In genomic region chr2:54479422-54479821, GRCh38 we compare ENCODE assay signal across 3 cellular contexts.
TF ChIP-seq lines count a peak whose summit lies in the region.

No MANE protein-coding gene starts in this region.

TF ChIP-seq in liver, 16 proteins besides CTCF, POLR2A, EP300 and RAD21:
- TF ChIP-seq, protein P1, sequence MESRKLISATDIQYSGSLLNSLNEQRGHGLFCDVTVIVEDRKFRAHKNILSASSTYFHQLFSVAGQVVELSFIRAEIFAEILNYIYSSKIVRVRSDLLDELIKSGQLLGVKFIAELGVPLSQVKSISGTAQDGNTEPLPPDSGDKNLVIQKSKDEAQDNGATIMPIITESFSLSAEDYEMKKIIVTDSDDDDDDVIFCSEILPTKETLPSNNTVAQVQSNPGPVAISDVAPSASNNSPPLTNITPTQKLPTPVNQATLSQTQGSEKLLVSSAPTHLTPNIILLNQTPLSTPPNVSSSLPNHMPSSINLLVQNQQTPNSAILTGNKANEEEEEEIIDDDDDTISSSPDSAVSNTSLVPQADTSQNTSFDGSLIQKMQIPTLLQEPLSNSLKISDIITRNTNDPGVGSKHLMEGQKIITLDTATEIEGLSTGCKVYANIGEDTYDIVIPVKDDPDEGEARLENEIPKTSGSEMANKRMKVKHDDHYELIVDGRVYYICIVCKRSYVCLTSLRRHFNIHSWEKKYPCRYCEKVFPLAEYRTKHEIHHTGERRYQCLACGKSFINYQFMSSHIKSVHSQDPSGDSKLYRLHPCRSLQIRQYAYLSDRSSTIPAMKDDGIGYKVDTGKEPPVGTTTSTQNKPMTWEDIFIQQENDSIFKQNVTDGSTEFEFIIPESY (IDR thresholded peaks at IDR 0.05): no peak
- TF ChIP-seq, protein P2, sequence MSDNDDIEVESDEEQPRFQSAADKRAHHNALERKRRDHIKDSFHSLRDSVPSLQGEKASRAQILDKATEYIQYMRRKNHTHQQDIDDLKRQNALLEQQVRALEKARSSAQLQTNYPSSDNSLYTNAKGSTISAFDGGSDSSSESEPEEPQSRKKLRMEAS (IDR thresholded peaks at IDR 0.05): no peak
- TF ChIP-seq TAF1 (conservative IDR thresholded peaks at IDR 0.05) (no peak), FOXA1 (IDR thresholded peaks at IDR 0.05) (no peak), NR2F2 (IDR thresholded peaks at IDR 0.05) (no peak), HNF4G (IDR thresholded peaks at IDR 0.05) (no peak), HNF4A (conservative IDR thresholded peaks at IDR 0.05) (no peak), REST (IDR thresholded peaks at IDR 0.05) (no peak), GABPA (IDR thresholded peaks at IDR 0.05 in 1 of 2, conservative IDR thresholded peaks at IDR 0.05 in 1 of 2) (no peak)

TF ChIP-seq in HepG2, 621 proteins besides CTCF, POLR2A, EP300 and RAD21:
- TF ChIP-seq SOX6 (IDR thresholded peaks at IDR 0.05) (no peak), SOX6 (CRISPR knock-in tag; IDR thresholded peaks at IDR 0.05) (no peak), ZNF616 (CRISPR knock-in tag; IDR thresholded peaks at IDR 0.05; ENCODE audit: low read depth) (no peak), HOXA5 (CRISPR knock-in tag; IDR thresholded peaks at IDR 0.05) (no peak), ZNF296 (CRISPR knock-in tag; conservative IDR thresholded peaks at IDR 0.05) (no peak), ZNF253 (CRISPR knock-in tag; IDR thresholded peaks at IDR 0.05; ENCODE audit: borderline replicate concordance) (no peak), ZNF83 (CRISPR knock-in tag; IDR thresholded peaks at IDR 0.05; ENCODE audit: borderline replicate concordance) (no peak), ERF (CRISPR knock-in tag; IDR thresholded peaks at IDR 0.05) (no peak), HDAC2 (CRISPR knock-in tag; IDR thresholded peaks at IDR 0.05) (no peak), ZC3H13 (CRISPR knock-in tag; IDR thresholded peaks at IDR 0.05) (no peak), GPBP1L1 (CRISPR knock-in tag; IDR thresholded peaks at IDR 0.05) (no peak)
- TF ChIP-seq, protein P3, sequence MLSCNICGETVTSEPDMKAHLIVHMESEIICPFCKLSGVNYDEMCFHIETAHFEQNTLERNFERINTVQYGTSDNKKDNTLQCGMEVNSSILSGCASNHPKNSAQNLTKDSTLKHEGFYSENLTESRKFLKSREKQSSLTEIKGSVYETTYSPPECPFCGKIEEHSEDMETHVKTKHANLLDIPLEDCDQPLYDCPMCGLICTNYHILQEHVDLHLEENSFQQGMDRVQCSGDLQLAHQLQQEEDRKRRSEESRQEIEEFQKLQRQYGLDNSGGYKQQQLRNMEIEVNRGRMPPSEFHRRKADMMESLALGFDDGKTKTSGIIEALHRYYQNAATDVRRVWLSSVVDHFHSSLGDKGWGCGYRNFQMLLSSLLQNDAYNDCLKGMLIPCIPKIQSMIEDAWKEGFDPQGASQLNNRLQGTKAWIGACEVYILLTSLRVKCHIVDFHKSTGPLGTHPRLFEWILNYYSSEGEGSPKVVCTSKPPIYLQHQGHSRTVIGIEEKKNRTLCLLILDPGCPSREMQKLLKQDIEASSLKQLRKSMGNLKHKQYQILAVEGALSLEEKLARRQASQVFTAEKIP (CRISPR knock-in tag; IDR thresholded peaks at IDR 0.05; ENCODE audit: borderline replicate concordance): no peak
- TF ChIP-seq, protein P4, sequence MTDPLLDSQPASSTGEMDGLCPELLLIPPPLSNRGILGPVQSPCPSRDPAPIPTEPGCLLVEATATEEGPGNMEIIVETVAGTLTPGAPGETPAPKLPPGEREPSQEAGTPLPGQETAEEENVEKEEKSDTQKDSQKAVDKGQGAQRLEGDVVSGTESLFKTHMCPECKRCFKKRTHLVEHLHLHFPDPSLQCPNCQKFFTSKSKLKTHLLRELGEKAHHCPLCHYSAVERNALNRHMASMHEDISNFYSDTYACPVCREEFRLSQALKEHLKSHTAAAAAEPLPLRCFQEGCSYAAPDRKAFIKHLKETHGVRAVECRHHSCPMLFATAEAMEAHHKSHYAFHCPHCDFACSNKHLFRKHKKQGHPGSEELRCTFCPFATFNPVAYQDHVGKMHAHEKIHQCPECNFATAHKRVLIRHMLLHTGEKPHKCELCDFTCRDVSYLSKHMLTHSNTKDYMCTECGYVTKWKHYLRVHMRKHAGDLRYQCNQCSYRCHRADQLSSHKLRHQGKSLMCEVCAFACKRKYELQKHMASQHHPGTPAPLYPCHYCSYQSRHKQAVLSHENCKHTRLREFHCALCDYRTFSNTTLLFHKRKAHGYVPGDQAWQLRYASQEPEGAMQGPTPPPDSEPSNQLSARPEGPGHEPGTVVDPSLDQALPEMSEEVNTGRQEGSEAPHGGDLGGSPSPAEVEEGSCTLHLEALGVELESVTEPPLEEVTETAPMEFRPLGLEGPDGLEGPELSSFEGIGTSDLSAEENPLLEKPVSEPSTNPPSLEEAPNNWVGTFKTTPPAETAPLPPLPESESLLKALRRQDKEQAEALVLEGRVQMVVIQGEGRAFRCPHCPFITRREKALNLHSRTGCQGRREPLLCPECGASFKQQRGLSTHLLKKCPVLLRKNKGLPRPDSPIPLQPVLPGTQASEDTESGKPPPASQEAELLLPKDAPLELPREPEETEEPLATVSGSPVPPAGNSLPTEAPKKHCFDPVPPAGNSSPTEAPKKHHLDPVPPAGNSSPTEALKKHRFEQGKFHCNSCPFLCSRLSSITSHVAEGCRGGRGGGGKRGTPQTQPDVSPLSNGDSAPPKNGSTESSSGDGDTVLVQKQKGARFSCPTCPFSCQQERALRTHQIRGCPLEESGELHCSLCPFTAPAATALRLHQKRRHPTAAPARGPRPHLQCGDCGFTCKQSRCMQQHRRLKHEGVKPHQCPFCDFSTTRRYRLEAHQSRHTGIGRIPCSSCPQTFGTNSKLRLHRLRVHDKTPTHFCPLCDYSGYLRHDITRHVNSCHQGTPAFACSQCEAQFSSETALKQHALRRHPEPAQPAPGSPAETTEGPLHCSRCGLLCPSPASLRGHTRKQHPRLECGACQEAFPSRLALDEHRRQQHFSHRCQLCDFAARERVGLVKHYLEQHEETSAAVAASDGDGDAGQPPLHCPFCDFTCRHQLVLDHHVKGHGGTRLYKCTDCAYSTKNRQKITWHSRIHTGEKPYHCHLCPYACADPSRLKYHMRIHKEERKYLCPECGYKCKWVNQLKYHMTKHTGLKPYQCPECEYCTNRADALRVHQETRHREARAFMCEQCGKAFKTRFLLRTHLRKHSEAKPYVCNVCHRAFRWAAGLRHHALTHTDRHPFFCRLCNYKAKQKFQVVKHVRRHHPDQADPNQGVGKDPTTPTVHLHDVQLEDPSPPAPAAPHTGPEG (CRISPR knock-in tag; IDR thresholded peaks at IDR 0.05): no peak

TF ChIP-seq in WTC11, 78 proteins besides CTCF, POLR2A, EP300 and RAD21:
- TF ChIP-seq KAT7 (CRISPR knock-in tag; IDR thresholded peaks at IDR 0.05; ENCODE audit: borderline replicate concordance): no peak
- TF ChIP-seq TEAD4 (CRISPR knock-in tag; IDR thresholded peaks at IDR 0.05): no peak
- no peak for TF ChIP-seq ZSCAN18 (CRISPR knock-in tag; IDR thresholded peaks at IDR 0.05)
- no peak for TF ChIP-seq CREB1 (CRISPR knock-in tag; IDR thresholded peaks at IDR 0.05)
- no peak for TF ChIP-seq ZNF263 (CRISPR knock-in tag; IDR thresholded peaks at IDR 0.05; ENCODE audit: low read depth)
- TF ChIP-seq, protein P5, sequence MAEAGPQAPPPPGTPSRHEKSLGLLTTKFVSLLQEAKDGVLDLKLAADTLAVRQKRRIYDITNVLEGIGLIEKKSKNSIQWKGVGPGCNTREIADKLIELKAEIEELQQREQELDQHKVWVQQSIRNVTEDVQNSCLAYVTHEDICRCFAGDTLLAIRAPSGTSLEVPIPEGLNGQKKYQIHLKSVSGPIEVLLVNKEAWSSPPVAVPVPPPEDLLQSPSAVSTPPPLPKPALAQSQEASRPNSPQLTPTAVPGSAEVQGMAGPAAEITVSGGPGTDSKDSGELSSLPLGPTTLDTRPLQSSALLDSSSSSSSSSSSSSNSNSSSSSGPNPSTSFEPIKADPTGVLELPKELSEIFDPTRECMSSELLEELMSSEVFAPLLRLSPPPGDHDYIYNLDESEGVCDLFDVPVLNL (CRISPR knock-in tag; IDR thresholded peaks at IDR 0.05; ENCODE audit: borderline replicate concordance, low read depth): no peak
- TF ChIP-seq, protein P6, sequence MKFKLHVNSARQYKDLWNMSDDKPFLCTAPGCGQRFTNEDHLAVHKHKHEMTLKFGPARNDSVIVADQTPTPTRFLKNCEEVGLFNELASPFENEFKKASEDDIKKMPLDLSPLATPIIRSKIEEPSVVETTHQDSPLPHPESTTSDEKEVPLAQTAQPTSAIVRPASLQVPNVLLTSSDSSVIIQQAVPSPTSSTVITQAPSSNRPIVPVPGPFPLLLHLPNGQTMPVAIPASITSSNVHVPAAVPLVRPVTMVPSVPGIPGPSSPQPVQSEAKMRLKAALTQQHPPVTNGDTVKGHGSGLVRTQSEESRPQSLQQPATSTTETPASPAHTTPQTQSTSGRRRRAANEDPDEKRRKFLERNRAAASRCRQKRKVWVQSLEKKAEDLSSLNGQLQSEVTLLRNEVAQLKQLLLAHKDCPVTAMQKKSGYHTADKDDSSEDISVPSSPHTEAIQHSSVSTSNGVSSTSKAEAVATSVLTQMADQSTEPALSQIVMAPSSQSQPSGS (CRISPR knock-in tag; IDR thresholded peaks at IDR 0.05; ENCODE audit: borderline replicate concordance, low read depth): no peak
- TF ChIP-seq ZNF317 (CRISPR knock-in tag; IDR thresholded peaks at IDR 0.05; ENCODE audit: borderline replicate concordance, low read depth): no peak
- TF ChIP-seq, protein P7, sequence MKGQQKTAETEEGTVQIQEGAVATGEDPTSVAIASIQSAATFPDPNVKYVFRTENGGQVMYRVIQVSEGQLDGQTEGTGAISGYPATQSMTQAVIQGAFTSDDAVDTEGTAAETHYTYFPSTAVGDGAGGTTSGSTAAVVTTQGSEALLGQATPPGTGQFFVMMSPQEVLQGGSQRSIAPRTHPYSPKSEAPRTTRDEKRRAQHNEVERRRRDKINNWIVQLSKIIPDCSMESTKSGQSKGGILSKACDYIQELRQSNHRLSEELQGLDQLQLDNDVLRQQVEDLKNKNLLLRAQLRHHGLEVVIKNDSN (CRISPR knock-in tag; IDR thresholded peaks at IDR 0.05): no peak
